8 cellular contexts compared by ENCODE assay signal in the genomic region with DNA sequence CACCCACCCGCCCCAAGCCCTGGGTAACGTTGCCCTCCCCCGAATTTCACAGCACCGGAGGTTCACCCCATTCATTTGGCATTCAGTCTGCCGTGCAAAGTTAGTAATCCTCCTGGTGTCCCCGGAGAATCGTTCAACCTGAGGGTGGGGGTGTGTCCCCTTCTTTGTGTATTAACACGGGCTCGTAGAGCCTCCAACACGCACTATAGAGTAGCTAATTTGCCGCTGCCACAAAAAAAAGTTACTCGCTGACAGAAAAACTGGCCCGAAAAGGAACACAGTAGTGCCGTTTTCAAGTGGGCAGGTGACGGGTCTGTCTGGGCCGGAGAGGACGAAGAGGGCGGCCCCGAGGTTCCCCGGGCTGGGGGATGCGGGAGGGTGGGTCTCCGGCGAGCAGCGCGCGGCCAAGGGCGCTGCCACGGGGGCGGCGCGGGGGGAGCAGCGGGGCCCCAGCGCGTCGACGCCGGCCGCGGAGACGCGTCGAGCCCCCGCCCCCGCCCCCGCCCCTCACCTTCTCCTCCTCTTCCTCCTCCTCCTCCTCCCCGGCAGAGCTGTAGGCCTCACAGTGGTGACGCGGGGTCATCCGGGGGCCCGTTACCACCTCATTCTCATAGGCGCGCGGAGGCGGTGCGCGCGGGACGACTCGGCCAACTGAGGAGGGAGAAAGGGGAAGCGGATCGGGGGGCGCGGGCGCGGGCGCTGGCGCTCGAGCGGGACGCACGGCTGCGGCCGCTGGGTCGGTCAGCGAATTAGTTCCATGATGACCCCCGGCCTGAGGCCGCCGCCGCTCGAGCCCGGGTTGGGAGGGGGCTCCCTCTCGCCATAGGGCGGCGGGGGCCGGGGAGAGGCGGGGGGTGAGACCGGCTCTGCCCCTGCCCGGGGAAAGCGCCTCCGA. TPM values are rescaled to one million over a fixed set of nuclear protein-coding genes. Genes with fewer than 3 reads are reported as not detected.
DNase-seq lines count a peak whose midpoint lies in the region; ATAC-seq and TF ChIP-seq lines count a peak whose summit lies in the region.

No MANE protein-coding gene starts in this region.

- peaks cover 3 to 60% (median 36%) of the 10 kb centered on the region in 12 donors for H3K4me1 ChIP-seq in heart left ventricle
- H3K4me1 ChIP-seq in upper lobe of left lung = peaks cover 18 to 40% (median 32%) of the 10 kb centered on the region in 4 donors

- H3K4me3 ChIP-seq in heart left ventricle (peak overlapping the region; percentile 77 to 99 (median 89)), upper lobe of left lung (peak overlapping the region; percentile 64 to 92 (median 73))

- peaks cover 3% of the 10 kb centered on the region for H3K36me3 Mint-ChIP-seq in activated naive CD4-positive, alpha-beta T cell treated with anti-CD3 and anti-CD28 coated beads, Interleukin-2, amount 50 U/mL, for 24 hours
- peaks cover 2% of the 10 kb centered on the region for H3K36me3 Mint-ChIP-seq in progenitor cell of endocrine pancreas (ENCODE audit: insufficient read depth)

- no peaks in the 10 kb centered on the region for H3K27me3 ChIP-seq in heart left ventricle
- H3K27me3 ChIP-seq in upper lobe of left lung = no peaks in the 10 kb centered on the region

- H3K9me3 Mint-ChIP-seq in activated naive CD4-positive, alpha-beta T cell treated with anti-CD3 and anti-CD28 coated beads, Interleukin-2, amount 50 U/mL, for 24 hours = no peaks in the 10 kb centered on the region
- H3K9me3 Mint-ChIP-seq in progenitor cell of endocrine pancreas (ENCODE audit: low read depth) = no peaks in the 10 kb centered on the region

- H3K27ac ChIP-seq in heart left ventricle (peak overlapping the region; percentile 93 to 100 (median 99)), upper lobe of left lung (peak overlapping the region; percentile 97 to 100 (median 100))

- H3K27me3 Mint-ChIP-seq in activated naive CD4-positive, alpha-beta T cell treated with anti-CD3 and anti-CD28 coated beads, Interleukin-2, amount 50 U/mL, for 24 hours = no peaks in the 10 kb centered on the region
- no peaks in the 10 kb centered on the region for H3K27me3 Mint-ChIP-seq in progenitor cell of endocrine pancreas

- H3K36me3 ChIP-seq in heart left ventricle (no peaks in the 10 kb centered on the region), upper lobe of left lung (no peaks in the 10 kb centered on the region)

- no peak for TF ChIP-seq EP300 in upper lobe of left lung (IDR thresholded peaks at IDR 0.05)

- TF ChIP-seq CTCF in heart left ventricle (IDR thresholded peaks at IDR 0.05) (no peak), progenitor cell of endocrine pancreas (IDR thresholded peaks at IDR 0.05; ENCODE audit: unreplicated experiment) (no peak), upper lobe of left lung (IDR thresholded peaks at IDR 0.05) (no peak)

- ATAC-seq in GM19328 (IDR thresholded peaks at IDR 0.05; ENCODE audit: unreplicated experiment) = peak; percentile 51
- ATAC-seq in HG03460 (IDR thresholded peaks at IDR 0.05; ENCODE audit: unreplicated experiment) = peak; percentile 49
- peak; percentile 56 for ATAC-seq in SK-N-SH treated with all-trans-retinoic acid at 6 μM for 48 hours
- ATAC-seq in heart left ventricle = peak; percentile 33 to 76 (median 70)
- peak; percentile 70 to 83 for ATAC-seq in upper lobe of left lung (ENCODE audit: low FRiP score in 2 of 2)

- TF ChIP-seq POLR2A in heart left ventricle (IDR thresholded peaks at IDR 0.05) (no peak), upper lobe of left lung (IDR thresholded peaks at IDR 0.05) (peak in 1 of 4 donors; percentile 65)

- no peaks in the 10 kb centered on the region for H3K9me3 ChIP-seq in heart left ventricle
- H3K9me3 ChIP-seq in upper lobe of left lung = no peaks in the 10 kb centered on the region

- no peak overlapping the region for H3K4me3 Mint-ChIP-seq in activated naive CD4-positive, alpha-beta T cell treated with anti-CD3 and anti-CD28 coated beads, Interleukin-2, amount 50 U/mL, for 24 hours
- H3K4me3 Mint-ChIP-seq in progenitor cell of endocrine pancreas (ENCODE audit: low read depth) = no peak overlapping the region

- intact Hi-C loops in heart left ventricle (cut with DNase I) = loop anchor here in 5 of 10 donors (5.0 kb wide), 1 partner anchor 82 kb away; the partner anchor contains the start of gene CCNG2 (in 5 of the 5)

- DNase-seq in Ammon's horn (ENCODE audit: low spot score) = peak; percentile 64
- peak; percentile 85 to 91 (median 87) for DNase-seq in heart left ventricle
- peak; percentile 54 for DNase-seq in progenitor cell of endocrine pancreas (ENCODE audit: low spot score, unreplicated experiment)
- peak; percentile 84 to 95 for DNase-seq in upper lobe of left lung

- peak overlapping the region; percentile 99 for H3K27ac Mint-ChIP-seq in activated naive CD4-positive, alpha-beta T cell treated with anti-CD3 and anti-CD28 coated beads, Interleukin-2, amount 50 U/mL, for 24 hours
- peak overlapping the region; percentile 100 for H3K27ac Mint-ChIP-seq in progenitor cell of endocrine pancreas

- H3K4me1 Mint-ChIP-seq in activated naive CD4-positive, alpha-beta T cell treated with anti-CD3 and anti-CD28 coated beads, Interleukin-2, amount 50 U/mL, for 24 hours = peaks cover 55% of the 10 kb centered on the region
- H3K4me1 Mint-ChIP-seq in progenitor cell of endocrine pancreas (ENCODE audit: low read depth) = peaks cover 19% of the 10 kb centered on the region

- WGBS in heart left ventricle, 4 donors = 1% methylated on average over 46 to 90 of the region's 90 CpGs
- WGBS in upper lobe of left lung, 2 donors = 0 to 1% methylated on average over 40 to 69 of the region's 90 CpGs

TF ChIP-seq in SK-N-SH treated with all-trans-retinoic acid at 6 μM for 48 hours, 23 proteins besides CTCF, POLR2A, EP300 and RAD21 (continues in another document):
- TF ChIP-seq, protein P1, sequence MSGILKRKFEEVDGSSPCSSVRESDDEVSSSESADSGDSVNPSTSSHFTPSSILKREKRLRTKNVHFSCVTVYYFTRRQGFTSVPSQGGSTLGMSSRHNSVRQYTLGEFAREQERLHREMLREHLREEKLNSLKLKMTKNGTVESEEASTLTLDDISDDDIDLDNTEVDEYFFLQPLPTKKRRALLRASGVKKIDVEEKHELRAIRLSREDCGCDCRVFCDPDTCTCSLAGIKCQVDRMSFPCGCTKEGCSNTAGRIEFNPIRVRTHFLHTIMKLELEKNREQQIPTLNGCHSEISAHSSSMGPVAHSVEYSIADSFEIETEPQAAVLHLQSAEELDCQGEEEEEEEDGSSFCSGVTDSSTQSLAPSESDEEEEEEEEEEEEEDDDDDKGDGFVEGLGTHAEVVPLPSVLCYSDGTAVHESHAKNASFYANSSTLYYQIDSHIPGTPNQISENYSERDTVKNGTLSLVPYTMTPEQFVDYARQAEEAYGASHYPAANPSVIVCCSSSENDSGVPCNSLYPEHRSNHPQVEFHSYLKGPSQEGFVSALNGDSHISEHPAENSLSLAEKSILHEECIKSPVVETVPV (CRISPR knock-in tag; IDR thresholded peaks at IDR 0.05) = no peak
- TF ChIP-seq ZNF70 (CRISPR knock-in tag; IDR thresholded peaks at IDR 0.05) = no peak
- TF ChIP-seq ISL1 (CRISPR knock-in tag; IDR thresholded peaks at IDR 0.05) = no peak
- no peak for TF ChIP-seq PATZ1 (CRISPR knock-in tag; IDR thresholded peaks at IDR 0.05; ENCODE audit: borderline replicate concordance)
- TF ChIP-seq ZC3H10 (CRISPR knock-in tag; IDR thresholded peaks at IDR 0.05) = no peak
- no peak for TF ChIP-seq ARNTL (CRISPR knock-in tag; IDR thresholded peaks at IDR 0.05; ENCODE audit: borderline replicate concordance, low read depth)
- TF ChIP-seq ZNF565 (CRISPR knock-in tag; conservative IDR thresholded peaks at IDR 0.05; ENCODE audit: low read depth) = no peak
- TF ChIP-seq ZNF8 (CRISPR knock-in tag; IDR thresholded peaks at IDR 0.05) = no peak
- TF ChIP-seq, protein P2, sequence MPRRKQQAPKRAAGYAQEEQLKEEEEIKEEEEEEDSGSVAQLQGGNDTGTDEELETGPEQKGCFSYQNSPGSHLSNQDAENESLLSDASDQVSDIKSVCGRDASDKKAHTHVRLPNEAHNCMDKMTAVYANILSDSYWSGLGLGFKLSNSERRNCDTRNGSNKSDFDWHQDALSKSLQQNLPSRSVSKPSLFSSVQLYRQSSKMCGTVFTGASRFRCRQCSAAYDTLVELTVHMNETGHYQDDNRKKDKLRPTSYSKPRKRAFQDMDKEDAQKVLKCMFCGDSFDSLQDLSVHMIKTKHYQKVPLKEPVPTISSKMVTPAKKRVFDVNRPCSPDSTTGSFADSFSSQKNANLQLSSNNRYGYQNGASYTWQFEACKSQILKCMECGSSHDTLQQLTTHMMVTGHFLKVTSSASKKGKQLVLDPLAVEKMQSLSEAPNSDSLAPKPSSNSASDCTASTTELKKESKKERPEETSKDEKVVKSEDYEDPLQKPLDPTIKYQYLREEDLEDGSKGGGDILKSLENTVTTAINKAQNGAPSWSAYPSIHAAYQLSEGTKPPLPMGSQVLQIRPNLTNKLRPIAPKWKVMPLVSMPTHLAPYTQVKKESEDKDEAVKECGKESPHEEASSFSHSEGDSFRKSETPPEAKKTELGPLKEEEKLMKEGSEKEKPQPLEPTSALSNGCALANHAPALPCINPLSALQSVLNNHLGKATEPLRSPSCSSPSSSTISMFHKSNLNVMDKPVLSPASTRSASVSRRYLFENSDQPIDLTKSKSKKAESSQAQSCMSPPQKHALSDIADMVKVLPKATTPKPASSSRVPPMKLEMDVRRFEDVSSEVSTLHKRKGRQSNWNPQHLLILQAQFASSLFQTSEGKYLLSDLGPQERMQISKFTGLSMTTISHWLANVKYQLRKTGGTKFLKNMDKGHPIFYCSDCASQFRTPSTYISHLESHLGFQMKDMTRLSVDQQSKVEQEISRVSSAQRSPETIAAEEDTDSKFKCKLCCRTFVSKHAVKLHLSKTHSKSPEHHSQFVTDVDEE (CRISPR knock-in tag; IDR thresholded peaks at IDR 0.05) = no peak

RNA-seq across cellular contexts. Expression of gene CCNI, which starts 0.6 kb away (rescaled TPM):
- total RNA-seq in heart left ventricle (100 to 1,000 TPM; 232 to 356 (median 303) TPM), progenitor cell of endocrine pancreas (300 and 322 TPM in 2 replicates), upper lobe of left lung (100 to 1,000 TPM; 132 to 305 (median 216) TPM)
- 100 to 1,000 TPM in 1 of 2 donors, 10 to 100 TPM in 1; 49.4 to 154 TPM for polyA plus RNA-seq in heart left ventricle

Comparison
In these comparisons a context has a peak if more than half of its experiments do, and no peak if none do; other contexts are left out.
1. Peak in every context shown above with its lines: DNase-seq, ATAC-seq, H3K4me3 ChIP-seq and H3K27ac ChIP-seq.